ENCODE assay signal across 23 cellular contexts in the genomic region with DNA sequence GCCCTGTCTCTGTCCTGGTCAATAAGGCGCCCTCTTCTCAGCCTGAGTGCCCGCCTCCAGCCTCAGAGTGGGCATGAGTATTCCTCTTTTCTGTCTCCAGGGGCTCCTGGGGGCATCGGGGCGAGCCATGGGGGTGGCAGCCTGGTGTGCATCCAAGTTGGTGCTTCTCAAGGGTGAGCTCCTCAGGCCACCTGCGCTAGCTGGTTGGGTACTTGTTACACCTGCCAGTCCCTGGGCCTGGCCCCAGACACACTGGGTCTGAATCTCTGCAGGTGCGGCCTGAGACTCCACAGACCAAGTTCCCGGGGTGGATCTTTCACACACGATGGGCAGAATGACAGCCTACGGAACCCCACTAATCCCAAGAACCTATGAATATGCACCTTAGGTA.
DNase-seq lines count a peak whose midpoint lies in the region; ATAC-seq and TF ChIP-seq lines count a peak whose summit lies in the region.
"Had no signal": no experiment of that assay in that cellular context is flagged by ENCODE, and none has a peak within 500 bp of the region (broad histone marks: within the 10 kb centered on the region; RNA-seq: fewer than 3 reads in every experiment).

No MANE protein-coding gene starts in this region.

- TF ChIP-seq EP300 in sigmoid colon (IDR thresholded peaks at IDR 0.05) (no peak), SK-N-SH (IDR thresholded peaks at IDR 0.05; ENCODE audit: borderline replicate concordance in 1 of 2, low read depth in 1 of 2, low read length in 1 of 2) (no peak)

- no peaks in the 10 kb centered on the region for H3K79me2 ChIP-seq in SK-N-SH (ENCODE audit: insufficient read depth)

- TF ChIP-seq CTCF in VCaP (conservative IDR thresholded peaks at IDR 0.05) (no peak), sigmoid colon (IDR thresholded peaks at IDR 0.05) (no peak), SK-N-SH (IDR thresholded peaks at IDR 0.05) (no peak)

- H3K4me2 ChIP-seq in SK-N-SH, result no peak overlapping the region
- H3K4me2 ChIP-seq: BLaER1 treated with 17β-estradiol and CSF1 and Interleukin-3, amounts not matched to agents 10 nM and 100 nM had no signal

- no peaks in the 10 kb centered on the region for H4K20me1 ChIP-seq in SK-N-SH (ENCODE audit: insufficient read depth)

- intact Hi-C loops in sigmoid colon (cut with DNase I), result no loop called here

- no peaks in the 10 kb centered on the region for H3F3A ChIP-seq in SK-N-SH (replicated peaks; ENCODE audit: insufficient read depth)

- in situ Hi-C loops in HAP-1 (cut with MboI; ENCODE audit: low sequenced_read_pairs), result no loop called here

- H2AFZ ChIP-seq in SK-N-SH (ENCODE audit: low read depth), result no peak overlapping the region

- CTCF ChIA-PET in SK-N-SH (lab: Yijun Ruan, JAX), result interaction anchor here (1.4 to 2.5 kb wide), 5 partner anchors 20 to 225 kb away, joined by 4 to 7 read pairs (median 4); no protein-coding TSS in a partner anchor

- H3K9me2 ChIP-seq in SK-N-SH, result no peaks in the 10 kb centered on the region

- H3K4me3 ChIP-seq in sigmoid colon, result no peak overlapping the region
- no peak overlapping the region for H3K4me3 ChIP-seq in HAP-1
- no peak overlapping the region for H3K4me3 ChIP-seq in SK-N-SH (ENCODE audit: low read depth in 2 of 2, low read length in 1 of 2)
- H3K4me3 ChIP-seq: BLaER1 treated with 17β-estradiol and CSF1 and Interleukin-3, amounts not matched to agents 10 nM and 100 nM; K562; MG63; SJSA1 had no signal

- H3K9me3 ChIP-seq in sigmoid colon (no peaks in the 10 kb centered on the region), HAP-1 (no peaks in the 10 kb centered on the region), SK-N-SH (no peaks in the 10 kb centered on the region)
- H3K9me3 ChIP-seq: BLaER1 treated with 17β-estradiol and CSF1 and Interleukin-3, amounts not matched to agents 10 nM and 100 nM; Caco-2; MG63; SJSA1 had no signal

- H3K9ac ChIP-seq in SK-N-SH, result no peak overlapping the region
- H3K9ac ChIP-seq: BLaER1 treated with 17β-estradiol and CSF1 and Interleukin-3, amounts not matched to agents 10 nM and 100 nM had no signal

- POLR2A ChIA-PET in SK-N-SH (lab: Yijun Ruan, JAX), result no interaction called here

- H3K27me3 ChIP-seq in sigmoid colon, result peaks cover 0 to 3% (median 0%) of the 10 kb centered on the region in 3 donors
- peaks cover 9% of the 10 kb centered on the region for H3K27me3 ChIP-seq in HAP-1 (ENCODE audit: low read depth)
- H3K27me3 ChIP-seq in SK-N-SH (ENCODE audit: insufficient read depth), result no peaks in the 10 kb centered on the region
- H3K27me3 ChIP-seq: MG63, SJSA1 had no signal

- H3K36me3 ChIP-seq in sigmoid colon (no peaks in the 10 kb centered on the region), HAP-1 (replicated peaks) (no peaks in the 10 kb centered on the region), SK-N-SH (replicated peaks in 1 of 2; ENCODE audit: control insufficient read depth in 1 of 2, insufficient read depth in 2 of 2, low read length in 1 of 2) (no peaks in the 10 kb centered on the region)
- H3K36me3 ChIP-seq: BLaER1 treated with 17β-estradiol and CSF1 and Interleukin-3, amounts not matched to agents 10 nM and 100 nM; MG63; SJSA1 had no signal

- peak; percentile 33 for DNase-seq in DMS53 (lab: John Stamatoyannopoulos, UW)
- DNase-seq in DMS53 treated with DMSO at 0.1 percent for 48 hours (lab: John Stamatoyannopoulos, UW; ENCODE audit: unreplicated experiment), result no peak
- DNase-seq in DMS79 treated with DMSO at 0.1 percent for 48 hours (lab: John Stamatoyannopoulos, UW), result peak; percentile 76
- DNase-seq in sigmoid colon, result peak; percentile 53
- DNase-seq in HAP-1 (ENCODE audit: low spot score in 2 of 2), result no peak
- no peak for DNase-seq in SK-N-SH
- DNase-seq: Caco-2; CD4-positive, alpha-beta memory T cell; MG63; NCI-H1048; NCI-H1436; NCI-H187 treated with DMSO at 0.1 percent for 48 hours; NCI-H2107; NCI-H510A; NK-92 treated with Interleukin-12 subunit alpha and Interleukin-12 subunit beta, amount 100 ng/mL, for 24 hours had no signal

- H3K4me1 ChIP-seq in sigmoid colon, result peaks cover 0 to 11% (median 7%) of the 10 kb centered on the region in 4 donors
- H3K4me1 ChIP-seq in HAP-1, result no peaks in the 10 kb centered on the region
- peaks cover 0 to 26% of the 10 kb centered on the region in 2 experiments; a peak in 1 of 4 replicates for H3K4me1 ChIP-seq in SK-N-SH (ENCODE audit: control insufficient read depth in 1 of 2, insufficient read depth in 2 of 2, low read depth in 1 of 2, low read length in 1 of 2)
- H3K4me1 ChIP-seq: SJSA1 had no signal

- no peak for ATAC-seq in HG03135 (IDR thresholded peaks at IDR 0.05; ENCODE audit: unreplicated experiment)
- ATAC-seq: HepG2, K562 had no signal

- TF ChIP-seq RAD21 in SK-N-SH (IDR thresholded peaks at IDR 0.05; ENCODE audit: low read length), result no peak

- H3K27ac ChIP-seq in VCaP (peak overlapping the region; percentile 44; the same call in 1 of the 2 replicates), sigmoid colon (no peak overlapping the region), SK-N-SH (ENCODE audit: low read depth in 2 of 2, low read length in 1 of 2) (no peak overlapping the region)
- H3K27ac ChIP-seq: 22Rv1; BLaER1 treated with 17β-estradiol and CSF1 and Interleukin-3, amounts not matched to agents 10 nM and 100 nM; HL-60; SJSA1 had no signal

- TF ChIP-seq POLR2A in sigmoid colon (IDR thresholded peaks at IDR 0.05), result no peak

- WGBS in sigmoid colon, 2 donors, result 74 to 90% methylated on average over 9 of the region's 9 CpGs
- whole genome bisulfite sequencing in SK-N-SH (ENCODE audit: low lambda C conversion rate), result 48% methylated on average over 7 of the region's 9 CpGs

TF ChIP-seq in SK-N-SH, 30 proteins besides CTCF, POLR2A, EP300 and RAD21:
- TF ChIP-seq EZH2phosphoT487 (IDR thresholded peaks at IDR 0.05; ENCODE audit: borderline replicate concordance, low read depth), result no peak
- TF ChIP-seq TEAD4 (IDR thresholded peaks at IDR 0.05; ENCODE audit: borderline replicate concordance, insufficient read depth), result no peak
- TF ChIP-seq PBX3 (IDR thresholded peaks at IDR 0.05), result no peak
- no peak for TF ChIP-seq NFIC (IDR thresholded peaks at IDR 0.05; ENCODE audit: borderline replicate concordance)
- TF ChIP-seq MXI1 (IDR thresholded peaks at IDR 0.05; ENCODE audit: low read depth, low read length), result no peak
- TF ChIP-seq TCF12 (IDR thresholded peaks at IDR 0.05), result no peak
TF ChIP-seq in SK-N-SH: peak in this region for 0.

Comparison
In these comparisons a context has a peak if more than half of its experiments do, and no peak if none do; other contexts are left out.
1. DNase-seq: peak in DMS53 (single experiment), DMS79 treated with DMSO at 0.1 percent for 48 hours (single experiment) and sigmoid colon (single experiment); none in DMS53 treated with DMSO at 0.1 percent for 48 hours (single experiment), HAP-1 (0 of 2) and SK-N-SH (single experiment).